7 cellular contexts compared by ENCODE assay signal in genomic region chr5:113488645-113489184, GRCh38. TPM values are rescaled to one million over a fixed set of nuclear protein-coding genes. Genes with fewer than 3 reads are reported as not detected.
A peak's percentile ranks its signal among the peaks of the same experiment; 100 is the strongest.
DNase-seq lines count a peak whose midpoint lies in the region; ATAC-seq, FAIRE-seq and TF ChIP-seq lines count a peak whose summit lies in the region.

No MANE protein-coding gene starts in this region.

- CTCF ChIA-PET in HEK293 (lab: Yijun Ruan, JAX): interaction anchor here (0.7 to 1.6 kb wide), 3 partner anchors 109 to 492 kb away, joined by 3 to 7 read pairs (median 3); no protein-coding TSS in a partner anchor
- CTCF ChIA-PET in activated CD4-positive, alpha-beta memory T cell treated with anti-CD3 and anti-CD28 coated beads for 36 hours (lab: Charles Lee): interaction anchor here (2.1 kb wide), 1 partner anchor 110 kb away, joined by 7 read pairs; no protein-coding TSS in a partner anchor

- H3K4me1 ChIP-seq in HEK293 (ENCODE audit: control insufficient read depth, insufficient read depth, low read length): peaks cover 15% of the 10 kb centered on the region; the same call in 1 of the 2 replicates
- H3K4me1 ChIP-seq in hepatocyte (ENCODE audit: insufficient read depth): no peaks in the 10 kb centered on the region

- H4K20me1 ChIP-seq in hepatocyte (ENCODE audit: insufficient read depth, poor library complexity, severe bottlenecking): no peaks in the 10 kb centered on the region

- H3K9me3 ChIP-seq in HEK293 (ENCODE audit: control insufficient read depth, insufficient read depth, low read depth, low read length): no peaks in the 10 kb centered on the region
- peaks cover 6% of the 10 kb centered on the region for H3K9me3 ChIP-seq in hepatocyte (ENCODE audit: low read depth)

- peak overlapping the region; percentile 71 for H3K4me3 Mint-ChIP-seq in activated CD4-positive, alpha-beta memory T cell treated with anti-CD3 and anti-CD28 coated beads for 36 hours
- H3K4me3 Mint-ChIP-seq in stimulated activated effector memory CD8-positive, alpha-beta T cell treated with anti-CD3 and anti-CD28 coated beads, Interleukin-12 subunit alpha, Interleukin-12 subunit beta, amount 100 ng/mL, for 72 hours: peak overlapping the region; percentile 74

- peak overlapping the region; percentile 93 for H3K4me2 ChIP-seq in hepatocyte

- 16% methylated on average over 20 of the region's 20 CpGs for WGBS in hepatocyte (ENCODE audit: low lambda C conversion rate, missing lambda C conversion rate)

- peak; percentile 17 for ATAC-seq in stimulated activated effector memory CD8-positive, alpha-beta T cell treated with anti-CD3 and anti-CD28 coated beads, Interleukin-12 subunit alpha, Interleukin-12 subunit beta, amount 100 ng/mL, for 72 hours
- no peak for ATAC-seq in GM21515 (IDR thresholded peaks at IDR 0.05; ENCODE audit: unreplicated experiment)

- POLR2A ChIA-PET in HEK293 (lab: Yijun Ruan, JAX): interaction anchor here (1.2 to 2.1 kb wide), 8 partner anchors 14 to 608 kb away, joined by 3 to 11 read pairs (median 4); partner anchors contain the start of genes DCP2 and YTHDC2
- POLR2A ChIA-PET in activated CD4-positive, alpha-beta memory T cell treated with anti-CD3 and anti-CD28 coated beads for 36 hours (lab: Charles Lee): interaction anchor here (0.8 kb wide), 1 partner anchor 195 kb away, joined by 3 read pairs; no protein-coding TSS in a partner anchor

- H2AFZ ChIP-seq in hepatocyte: peak overlapping the region; percentile 79

- H3K79me2 ChIP-seq in hepatocyte: no peaks in the 10 kb centered on the region

- no peak overlapping the region for H3K27ac Mint-ChIP-seq in activated CD4-positive, alpha-beta memory T cell treated with anti-CD3 and anti-CD28 coated beads for 36 hours
- no peak overlapping the region for H3K27ac Mint-ChIP-seq in stimulated activated effector memory CD8-positive, alpha-beta T cell treated with anti-CD3 and anti-CD28 coated beads, Interleukin-12 subunit alpha, Interleukin-12 subunit beta, amount 100 ng/mL, for 72 hours

- H3K27me3 Mint-ChIP-seq in activated CD4-positive, alpha-beta memory T cell treated with anti-CD3 and anti-CD28 coated beads for 36 hours: peaks cover 59% of the 10 kb centered on the region

- H3K4me1 Mint-ChIP-seq in activated CD4-positive, alpha-beta memory T cell treated with anti-CD3 and anti-CD28 coated beads for 36 hours (ENCODE audit: low read depth): peaks cover 14% of the 10 kb centered on the region
- peaks cover 22% of the 10 kb centered on the region for H3K4me1 Mint-ChIP-seq in stimulated activated effector memory CD8-positive, alpha-beta T cell treated with anti-CD3 and anti-CD28 coated beads, Interleukin-12 subunit alpha, Interleukin-12 subunit beta, amount 100 ng/mL, for 72 hours

- no peak for TF ChIP-seq CTCF in HEK293 (tag by site-specific recombination; IDR thresholded peaks at IDR 0.05)
- TF ChIP-seq CTCF in hepatocyte (IDR thresholded peaks at IDR 0.05; ENCODE audit: poor library complexity): no peak

- TF ChIP-seq POLR2A in GM12891 (IDR thresholded peaks at IDR 0.05; ENCODE audit: low read depth, low read length): no peak

- DNase-seq in activated CD4-positive, alpha-beta memory T cell treated with anti-CD3 and anti-CD28 coated beads for 36 hours: no peak
- DNase-seq in hepatocyte (ENCODE audit: low spot score) (no peak), HUDEP-2 (lab: John Stamatoyannopoulos, UW; ENCODE audit: unreplicated experiment in 76 of 76) (no peak), GM12891 (ENCODE audit: insufficient read length, low spot score) (no peak)
- DNase-seq in stimulated activated effector memory CD8-positive, alpha-beta T cell treated with anti-CD3 and anti-CD28 coated beads, Interleukin-12 subunit alpha, Interleukin-12 subunit beta, amount 100 ng/mL, for 72 hours (ENCODE audit: low spot score in 2 of 2): no peak

- H3K9me2 ChIP-seq in hepatocyte (replicated peaks; ENCODE audit: insufficient read depth): no peaks in the 10 kb centered on the region

- H3K4me3 ChIP-seq in HEK293 (ENCODE audit: low read depth, low read length): peak overlapping the region; percentile 83
- H3K4me3 ChIP-seq in hepatocyte: peak overlapping the region; percentile 82

- peaks cover 16% of the 10 kb centered on the region for H3K9me3 Mint-ChIP-seq in activated CD4-positive, alpha-beta memory T cell treated with anti-CD3 and anti-CD28 coated beads for 36 hours
- peaks cover 10% of the 10 kb centered on the region for H3K9me3 Mint-ChIP-seq in stimulated activated effector memory CD8-positive, alpha-beta T cell treated with anti-CD3 and anti-CD28 coated beads, Interleukin-12 subunit alpha, Interleukin-12 subunit beta, amount 100 ng/mL, for 72 hours

- peaks cover 11% of the 10 kb centered on the region for H3K27me3 ChIP-seq in hepatocyte

- peaks cover 11% of the 10 kb centered on the region for H3K36me3 Mint-ChIP-seq in activated CD4-positive, alpha-beta memory T cell treated with anti-CD3 and anti-CD28 coated beads for 36 hours
- no peaks in the 10 kb centered on the region for H3K36me3 Mint-ChIP-seq in stimulated activated effector memory CD8-positive, alpha-beta T cell treated with anti-CD3 and anti-CD28 coated beads, Interleukin-12 subunit alpha, Interleukin-12 subunit beta, amount 100 ng/mL, for 72 hours

- H3K36me3 ChIP-seq in HEK293 (ENCODE audit: control insufficient read depth in 2 of 2, insufficient read depth in 1 of 2, low read length in 2 of 2): no peaks in the 10 kb centered on the region
- no peaks in the 10 kb centered on the region for H3K36me3 ChIP-seq in hepatocyte (replicated peaks; ENCODE audit: insufficient read depth, low read depth)

- H3K27ac ChIP-seq in HEK293 (ENCODE audit: extremely low read depth, low read depth, low read length): peak overlapping the region; percentile 68
- H3K27ac ChIP-seq in hepatocyte: peak overlapping the region; percentile 48

- no peak for FAIRE-seq in GM12891 (lab: Jason Lieb, UNC)

- intact Hi-C loops in activated CD4-positive, alpha-beta memory T cell treated with anti-CD3 and anti-CD28 coated beads for 36 hours (cut with micrococcal nuclease): loop anchor here (1.0 kb wide), 1 partner anchor 25 kb away; the partner anchor contains the start of gene YTHDC2

TF ChIP-seq in HEK293, 187 proteins besides CTCF, POLR2A, EP300 and RAD21 (continues in another document):
- TF ChIP-seq ZNF335 (tag by site-specific recombination; conservative IDR thresholded peaks at IDR 0.05): peak; percentile 86; the same call in 1 of the 2 replicates
- TF ChIP-seq ZFHX2 (tag by site-specific recombination; conservative IDR thresholded peaks at IDR 0.05): no peak
- TF ChIP-seq ZNF558 (tag by site-specific recombination; IDR thresholded peaks at IDR 0.05): peak; percentile 27; the same call in 1 of the 2 replicates

TF ChIP-seq in GM12891, 5 proteins besides CTCF, POLR2A, EP300 and RAD21:
- TF ChIP-seq POU2F2 (IDR thresholded peaks at IDR 0.05; ENCODE audit: low read depth, low read length) (no peak), TAF1 (IDR thresholded peaks at IDR 0.05; ENCODE audit: low read depth, low read length) (no peak), SPI1 (IDR thresholded peaks at IDR 0.05; ENCODE audit: low read depth, low read length) (no peak), POLR2AphosphoS5 (IDR thresholded peaks at IDR 0.05; ENCODE audit: low read depth, low read length) (no peak), PAX5 (IDR thresholded peaks at IDR 0.05; ENCODE audit: insufficient read depth, low read length, severe bottlenecking) (no peak)

RNA-seq across cellular contexts. Expression of gene MCC, which starts 0.5 kb away (rescaled TPM):
- 1 to 10 TPM; 4.0 to 4.1 TPM for total RNA-seq in activated CD4-positive, alpha-beta memory T cell treated with anti-CD3 and anti-CD28 coated beads for 36 hours
- 22.0 and 31.5 TPM in 2 replicates for total RNA-seq in hepatocyte
- 8.3 and 13.2 TPM in 2 replicates for polyA plus RNA-seq in hepatocyte
- 0.09 TPM for polyA plus RNA-seq in GM12891 (2012; ENCODE audit: low read depth, missing spikeins)

RNA-seq across cellular contexts. Expression of gene YTHDC2, which starts 24.8 kb away (rescaled TPM):
- total RNA-seq in activated CD4-positive, alpha-beta memory T cell treated with anti-CD3 and anti-CD28 coated beads for 36 hours: 10 to 100 TPM; 27.3 to 28.9 TPM
- total RNA-seq in hepatocyte: 25.6 and 26.3 TPM in 2 replicates
- polyA plus RNA-seq in hepatocyte: 9.1 and 11.1 TPM in 2 replicates
- 7.3 TPM for polyA plus RNA-seq in GM12891 (2012; ENCODE audit: low read depth, missing spikeins)

RNA-seq across cellular contexts. Expression of gene TSSK1B, which starts 53.9 kb away (rescaled TPM):
- total RNA-seq in activated CD4-positive, alpha-beta memory T cell treated with anti-CD3 and anti-CD28 coated beads for 36 hours: not detected
- total RNA-seq in hepatocyte: 0.60 TPM in 1 of 2 replicates, not detected in the other
- not detected in 2 replicates for polyA plus RNA-seq in hepatocyte
- polyA plus RNA-seq in GM12891 (2012; ENCODE audit: low read depth, missing spikeins): not detected
